ENCODE assay signal across 7 cellular contexts in genomic region chr2:43634604-43635306, GRCh38. TPM values are rescaled to one million over a fixed set of nuclear protein-coding genes. Genes with fewer than 3 reads are reported as not detected.
DNase-seq lines count a peak whose midpoint lies in the region; ATAC-seq, FAIRE-seq and TF ChIP-seq lines count a peak whose summit lies in the region.

No MANE protein-coding gene starts in this region.

- H3K27me3 ChIP-seq in small intestine (ENCODE audit: control insufficient read depth in 2 of 2, insufficient read depth in 2 of 2, low read length in 2 of 2), result peaks cover 0 to 8% of the 10 kb centered on the region in 2 donors

- peaks cover 0 to 2% of the 10 kb centered on the region in 2 donors for H3K4me1 ChIP-seq in small intestine (ENCODE audit: control insufficient read depth in 2 of 2, insufficient read depth in 1 of 2, low read depth in 1 of 2, low read length in 1 of 2)

- 17 to 33% (median 23%) methylated on average over 6 of the region's 6 CpGs for WGBS in small intestine, 3 donors

- FAIRE-seq in small intestine (lab: Jason Lieb, UNC), result no peak

- TF ChIP-seq CTCF in epithelial cell of proximal tubule (conservative IDR thresholded peaks at IDR 0.05; ENCODE audit: low read depth, low read length) (no peak), GM13977 (IDR thresholded peaks at IDR 0.05; ENCODE audit: extremely low read depth, insufficient read depth, missing control alignments) (no peak)

- no peak overlapping the region for H3K27ac ChIP-seq in small intestine (ENCODE audit: low read depth in 1 of 2, low read length in 1 of 2)

- H3K9me3 ChIP-seq in small intestine (ENCODE audit: control insufficient read depth, low read depth), result no peaks in the 10 kb centered on the region

- peak; percentile 85 for DNase-seq in HT-29 (ENCODE audit: low spot score)
- DNase-seq in NCI-H774 (lab: John Stamatoyannopoulos, UW), result peak; percentile 89
- DNase-seq in epithelial cell of proximal tubule (ENCODE audit: low read depth), result peak; percentile 59
- peak; percentile 9 for DNase-seq in small intestine
- no peak for DNase-seq in GM13977 (ENCODE audit: low spot score)

- ATAC-seq in GM21381 (IDR thresholded peaks at IDR 0.05; ENCODE audit: unreplicated experiment), result no peak
- no peak for ATAC-seq in HG02840 (IDR thresholded peaks at IDR 0.05; ENCODE audit: low FRiP score, unreplicated experiment)

- in situ Hi-C loops in GM13977 (cut with MboI; ENCODE audit: low pct_unique_long_range_greater_than_20kb, low sequenced_read_pairs, unreplicated experiment), result no loop called here

- no peaks in the 10 kb centered on the region for H3K36me3 ChIP-seq in small intestine (ENCODE audit: control insufficient read depth in 2 of 2, insufficient read depth in 2 of 2, low read length in 2 of 2)

- H3K4me3 ChIP-seq in epithelial cell of proximal tubule (ENCODE audit: low read depth, low read length), result no peak overlapping the region
- no peak overlapping the region for H3K4me3 ChIP-seq in small intestine (ENCODE audit: low read depth in 1 of 2, low read length in 2 of 2)

RNA-seq across cellular contexts. Expression of gene PLEKHH2, which starts 2.3 kb away (rescaled TPM):
- 1.5 and 3.8 TPM in 2 replicates for total RNA-seq in HT-29 (2014; rRNA removed; shearing (Covaris generic))
- total RNA-seq in epithelial cell of proximal tubule, result 2.7 and 4.2 TPM in 2 replicates
- 1 to 10 TPM; 1.1 to 1.6 (median 1.4) TPM for polyA plus RNA-seq in small intestine

RNA-seq across cellular contexts. Expression of gene THADA, which starts 38.9 kb away (rescaled TPM):
- 22.0 and 28.7 TPM in 2 replicates for total RNA-seq in HT-29 (2014; rRNA removed; shearing (Covaris generic))
- total RNA-seq in epithelial cell of proximal tubule, result 11.0 and 18.6 TPM in 2 replicates
- polyA plus RNA-seq in small intestine, result 10 to 100 TPM in 2 of 3 donors, 1 to 10 TPM in 1; 6.3 to 13.5 (median 12.6) TPM

RNA-seq across cellular contexts. Expression of gene C1GALT1C1L, which starts 41.5 kb away (rescaled TPM):
- 0.78 and 1.4 TPM in 2 replicates for total RNA-seq in HT-29 (2014; rRNA removed; shearing (Covaris generic))
- 0.29 and 1.1 TPM in 2 replicates for total RNA-seq in epithelial cell of proximal tubule
- under 1 TPM in 1 of 3 donors, not detected in 2; 0.37 TPM for polyA plus RNA-seq in small intestine
